Comparison of ENCODE assay signal across 7 cellular contexts in the genomic region with DNA sequence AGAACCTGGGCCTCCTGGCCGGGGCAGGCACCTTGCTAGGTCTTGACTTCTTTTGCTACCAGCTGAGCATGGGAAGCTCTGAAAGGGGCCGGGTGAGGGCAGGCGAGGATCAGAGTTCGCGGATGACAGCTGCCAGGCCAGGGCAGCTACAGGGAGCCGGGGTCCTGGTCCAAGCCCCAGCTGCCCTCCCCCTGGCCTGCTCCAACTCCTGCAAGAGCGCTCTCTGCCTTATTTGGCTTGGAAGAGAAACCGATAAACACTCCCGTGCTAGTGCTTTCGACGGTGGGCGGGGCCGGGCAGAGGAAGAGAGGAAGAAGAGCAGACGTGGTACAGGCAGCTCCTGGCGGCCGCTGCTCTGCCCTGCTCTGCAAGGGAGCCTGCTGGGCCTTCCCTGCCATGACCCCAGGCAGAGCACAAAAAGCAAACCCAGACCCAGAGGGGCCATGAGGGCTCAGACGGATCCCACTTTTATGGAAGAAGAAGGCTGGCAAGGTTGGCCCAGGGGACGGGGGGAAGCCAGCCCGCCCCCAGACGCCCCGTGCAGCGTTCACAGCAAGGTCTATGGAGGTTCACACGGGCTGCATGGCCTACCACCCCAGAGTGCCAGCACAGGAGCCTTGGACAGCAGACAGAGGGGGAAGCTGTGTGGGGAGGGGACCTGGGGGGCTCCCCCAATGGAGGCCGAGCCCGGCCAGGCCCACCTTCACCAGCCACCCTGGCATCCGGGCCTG. TPM values are rescaled to one million over a fixed set of nuclear protein-coding genes. Genes with fewer than 3 reads are reported as not detected.
DNase-seq lines count a peak whose midpoint lies in the region; ATAC-seq lines count a peak whose summit lies in the region.
"Had no signal": no experiment of that assay in that cellular context is flagged by ENCODE, and none has a peak within 500 bp of the region (broad histone marks: within the 10 kb centered on the region; RNA-seq: fewer than 3 reads in every experiment).

No MANE protein-coding gene starts in this region.

- H2BK15ac ChIP-seq in mesenchymal stem cell (ENCODE audit: low read depth, poor library complexity, severe bottlenecking), result peak overlapping the region; percentile 48

- no peak overlapping the region for H3K27ac ChIP-seq in mesenchymal stem cell (ENCODE audit: low read length, poor library complexity, severe bottlenecking)

- peak overlapping the region; percentile 84 for H4K91ac ChIP-seq in mesenchymal stem cell (ENCODE audit: low read length)

- H3K36me3 ChIP-seq in mesenchymal stem cell (ENCODE audit: control insufficient read depth in 1 of 2, insufficient read depth in 2 of 2, low read depth in 1 of 2, low read length in 2 of 2), result peaks cover 8 to 45% of the 10 kb centered on the region in 2 experiments

- H3K79me1 ChIP-seq in mesenchymal stem cell (replicated peaks; ENCODE audit: low read length, poor library complexity, severe bottlenecking), result peaks cover 38% of the 10 kb centered on the region

- peak; percentile 28 for DNase-seq in DMS153 (lab: John Stamatoyannopoulos, UW)
- peak; percentile 49 to 52 for DNase-seq in activated CD4-positive, alpha-beta T cell treated with anti-CD3 and anti-CD28 coated beads, Interleukin-2, amount 50 U/mL, for 4 hours
- DNase-seq in mesenchymal stem cell, result peak; percentile 81
- no peak for DNase-seq in NAMALWA (ENCODE audit: low spot score)

- H4K8ac ChIP-seq in mesenchymal stem cell (ENCODE audit: low read length), result peak overlapping the region; percentile 88

- peak overlapping the region in 1 of 2 experiments; percentile 19 for H3K23ac ChIP-seq in mesenchymal stem cell (ENCODE audit: low read length in 2 of 2)

- no peaks in the 10 kb centered on the region for H3K27me3 ChIP-seq in mesenchymal stem cell (ENCODE audit: control insufficient read depth in 1 of 2, insufficient read depth in 1 of 2, low read length in 2 of 2)

- peak overlapping the region; percentile 65 to 71 for H3K18ac ChIP-seq in mesenchymal stem cell (ENCODE audit: low read depth in 1 of 2, low read length in 2 of 2)

- ATAC-seq in HG02623 (IDR thresholded peaks at IDR 0.05; ENCODE audit: unreplicated experiment) (no peak), GM18873 (IDR thresholded peaks at IDR 0.05; ENCODE audit: low FRiP score, unreplicated experiment) (no peak)

- H2BK120ac ChIP-seq in mesenchymal stem cell (ENCODE audit: low read depth, low read length), result no peak overlapping the region

- no peak overlapping the region for H2AK5ac ChIP-seq in mesenchymal stem cell (ENCODE audit: low read length, severe bottlenecking)

- no peak overlapping the region for H2AFZ ChIP-seq in mesenchymal stem cell (ENCODE audit: low read depth, low read length)

- H3K9me3 ChIP-seq in mesenchymal stem cell (ENCODE audit: control insufficient read depth, low read length), result no peaks in the 10 kb centered on the region

- H2BK12ac ChIP-seq in mesenchymal stem cell (ENCODE audit: low read length in 2 of 2), result peak overlapping the region; percentile 19 to 65

- no peak overlapping the region for H3K9ac ChIP-seq in mesenchymal stem cell (ENCODE audit: low read length)

- H3K4me3 ChIP-seq in mesenchymal stem cell (ENCODE audit: insufficient read depth in 1 of 2, low read depth in 1 of 2, low read length in 2 of 2), result no peak overlapping the region

- WGBS in mesenchymal stem cell, result 56% methylated on average over 25 of the region's 26 CpGs

- H3K4me2 ChIP-seq in mesenchymal stem cell (ENCODE audit: low read length, poor library complexity, severe bottlenecking), result no peak overlapping the region

- peak overlapping the region; percentile 41 to 68 for H3K4ac ChIP-seq in mesenchymal stem cell (ENCODE audit: low read depth in 1 of 2, low read length in 2 of 2)

- peaks cover 75% of the 10 kb centered on the region for H3K4me1 ChIP-seq in mesenchymal stem cell (ENCODE audit: control insufficient read depth, insufficient read depth, low read depth, low read length)

- no peak overlapping the region for H2BK5ac ChIP-seq in mesenchymal stem cell (ENCODE audit: low read depth, low read length, poor library complexity, severe bottlenecking)

- peak overlapping the region in 1 of 2 experiments; percentile 56 for H3K14ac ChIP-seq in mesenchymal stem cell (ENCODE audit: low read length in 2 of 2)

RNA-seq across cellular contexts. Expression of a gene that starts 25.6 kb away (rescaled TPM):
- 112 TPM for polyA plus RNA-seq in mesenchymal stem cell (2013, experiment 1 of 2)
- polyA plus RNA-seq in mesenchymal stem cell (2013, experiment 2 of 2), result 108 TPM
- polyA plus RNA-seq: neural cell had no signal

RNA-seq across cellular contexts. Expression of a gene that starts 44.2 kb away (rescaled TPM):
- polyA plus RNA-seq in mesenchymal stem cell (2013, experiment 1 of 2), result 3.1 TPM
- 3.0 TPM for polyA plus RNA-seq in mesenchymal stem cell (2013, experiment 2 of 2)

RNA-seq across cellular contexts. Expression of a gene that starts 52.3 kb away (rescaled TPM):
- polyA plus RNA-seq in mesenchymal stem cell (2013, experiment 1 of 2), result 157 TPM
- 164 TPM for polyA plus RNA-seq in mesenchymal stem cell (2013, experiment 2 of 2)

RNA-seq across cellular contexts. Expression of a gene that starts 53.1 kb away (rescaled TPM):
- 34.1 TPM for polyA plus RNA-seq in mesenchymal stem cell (2013, experiment 1 of 2)
- 31.6 TPM for polyA plus RNA-seq in mesenchymal stem cell (2013, experiment 2 of 2)

RNA-seq across cellular contexts. Expression of a gene that starts 53.2 kb away (rescaled TPM):
- polyA plus RNA-seq in mesenchymal stem cell (2013, experiment 1 of 2), result 12.6 TPM
- polyA plus RNA-seq in mesenchymal stem cell (2013, experiment 2 of 2), result 10.8 TPM
